20 cellular contexts compared by ENCODE assay signal in genomic region chr15:25763206-25763880, GRCh38.
DNase-seq lines count a peak whose midpoint lies in the region; FAIRE-seq and TF ChIP-seq lines count a peak whose summit lies in the region.
"Had no signal": no experiment of that assay in that cellular context is flagged by ENCODE, and none has a peak within 500 bp of the region (broad histone marks: within the 10 kb centered on the region; RNA-seq: fewer than 3 reads in every experiment).

No MANE protein-coding gene starts in this region.

- CTCF ChIA-PET in activated naive CD4-positive, alpha-beta T cell treated with anti-CD3 and anti-CD28 coated beads for 36 hours (lab: Charles Lee): no interaction called here

- no peak overlapping the region for H3K4me3 ChIP-seq in uterus
- H3K4me3 ChIP-seq: psoas muscle, thyroid gland had no signal

- TF ChIP-seq POLR2A in uterus (IDR thresholded peaks at IDR 0.05): no peak

- intact Hi-C loops in posterior vena cava (cut with DNase I): no loop called here
- intact Hi-C loops in uterus (cut with DNase I; ENCODE audit: low total_unique reads): no loop called here
- intact Hi-C loops in activated naive CD4-positive, alpha-beta T cell treated with anti-CD3 and anti-CD28 coated beads for 36 hours (cut with micrococcal nuclease): no loop called here

- H3K4me1 ChIP-seq in uterus: no peaks in the 10 kb centered on the region
- H3K4me1 ChIP-seq: thyroid gland had no signal

- H3K36me3 ChIP-seq in uterus: no peaks in the 10 kb centered on the region
- H3K36me3 ChIP-seq: thyroid gland had no signal

- no peak overlapping the region for H3K4me3 Mint-ChIP-seq in activated naive CD4-positive, alpha-beta T cell treated with anti-CD3 and anti-CD28 coated beads for 36 hours
- H3K4me3 Mint-ChIP-seq: activated CD4-positive, alpha-beta memory T cell treated with anti-CD3 and anti-CD28 coated beads for 36 hours; CD8-positive, alpha-beta T cell had no signal

- H3K4me1 Mint-ChIP-seq in activated naive CD4-positive, alpha-beta T cell treated with anti-CD3 and anti-CD28 coated beads for 36 hours (ENCODE audit: low read depth): peaks cover 15% of the 10 kb centered on the region

- TF ChIP-seq CTCF in D721Med (IDR thresholded peaks at IDR 0.05; ENCODE audit: insufficient read depth, missing control alignments) (no peak), uterus (IDR thresholded peaks at IDR 0.05) (no peak)

- H3K27ac Mint-ChIP-seq in activated naive CD4-positive, alpha-beta T cell treated with anti-CD3 and anti-CD28 coated beads for 36 hours: no peak overlapping the region
- H3K27ac Mint-ChIP-seq: activated CD4-positive, alpha-beta memory T cell treated with anti-CD3 and anti-CD28 coated beads for 36 hours; CD8-positive, alpha-beta T cell had no signal

- no peaks in the 10 kb centered on the region for H3K9me3 Mint-ChIP-seq in activated naive CD4-positive, alpha-beta T cell treated with anti-CD3 and anti-CD28 coated beads for 36 hours
- H3K9me3 Mint-ChIP-seq: activated CD4-positive, alpha-beta memory T cell treated with anti-CD3 and anti-CD28 coated beads for 36 hours; CD8-positive, alpha-beta T cell had no signal

- peaks cover 24% of the 10 kb centered on the region for H3K36me3 Mint-ChIP-seq in activated naive CD4-positive, alpha-beta T cell treated with anti-CD3 and anti-CD28 coated beads for 36 hours (ENCODE audit: low read depth)

- peak; percentile 6 for FAIRE-seq in D721Med (lab: Jason Lieb, UNC)

- no peaks in the 10 kb centered on the region for H3K27me3 Mint-ChIP-seq in activated naive CD4-positive, alpha-beta T cell treated with anti-CD3 and anti-CD28 coated beads for 36 hours (ENCODE audit: low read depth)
- H3K27me3 Mint-ChIP-seq: activated CD4-positive, alpha-beta memory T cell treated with anti-CD3 and anti-CD28 coated beads for 36 hours had no signal

- no peaks in the 10 kb centered on the region for H3K9me3 ChIP-seq in uterus
- H3K9me3 ChIP-seq: psoas muscle, thyroid gland had no signal

- H3K27me3 ChIP-seq in uterus: no peaks in the 10 kb centered on the region
- H3K27me3 ChIP-seq: thyroid gland had no signal

- DNase-seq in D721Med (ENCODE audit: insufficient read length, low spot score): no peak
- DNase-seq in HT-29 (ENCODE audit: low spot score): peak; percentile 30
- peak; percentile 63 for DNase-seq in cerebellar cortex (ENCODE audit: low spot score)
- DNase-seq in posterior vena cava (ENCODE audit: low spot score): peak; percentile 48
- no peak for DNase-seq in uterus
- no peak for DNase-seq in activated naive CD4-positive, alpha-beta T cell treated with anti-CD3 and anti-CD28 coated beads for 36 hours
- DNase-seq in T-helper 2 cell: no peak
- DNase-seq: activated CD4-positive, alpha-beta memory T cell treated with anti-CD3 and anti-CD28 coated beads for 36 hours; activated gamma-delta T cell; aorta; CD8-positive, alpha-beta T cell; cortex of kidney; hippocampal formation; left cardiac atrium; NCI-H187 treated with DMSO at 0.1 percent for 48 hours; psoas muscle; SHP77; stimulated activated CD4-positive, alpha-beta T cell treated with anti-CD3 and anti-CD28 coated beads, Interleukin-1b, Interleukin-23, amount 100 ng/mL, for 48 hours; thyroid gland had no signal

- no peak overlapping the region for H3K27ac ChIP-seq in uterus
- H3K27ac ChIP-seq: KMS-11, psoas muscle, thyroid gland had no signal

Comparison
In these comparisons a context has a peak if more than half of its experiments do, and no peak if none do; other contexts are left out.
1. DNase-seq: peak in HT-29 (single experiment), cerebellar cortex (single experiment) and posterior vena cava (single experiment); none in D721Med (single experiment), uterus (0 of 2), activated naive CD4-positive, alpha-beta T cell treated with anti-CD3 and anti-CD28 coated beads for 36 hours (single experiment) and T-helper 2 cell (0 of 5).